Comparison of ENCODE assay signal across 11 cellular contexts in genomic region chr12:96199465-96199864, GRCh38. TPM values are rescaled to one million over a fixed set of nuclear protein-coding genes. Genes with fewer than 3 reads are reported as not detected.
A peak's percentile ranks its signal among the peaks of the same experiment; 100 is the strongest.
DNase-seq lines count a peak whose midpoint lies in the region; ATAC-seq, FAIRE-seq and TF ChIP-seq lines count a peak whose summit lies in the region.
"Had no signal": no experiment of that assay in that cellular context is flagged by ENCODE, and none has a peak within 500 bp of the region (broad histone marks: within the 10 kb centered on the region; RNA-seq: fewer than 3 reads in every experiment).

No MANE protein-coding gene starts in this region.

- no peaks in the 10 kb centered on the region for H3K9me1 ChIP-seq in K562 (ENCODE audit: control insufficient read depth, insufficient read depth, low read length)

- no peak for FAIRE-seq in K562 (lab: Jason Lieb, UNC)

- CTCF ChIA-PET in CD8-positive, alpha-beta T cell (lab: Charles Lee), result interaction anchor here (0.9 to 3.8 kb wide), 2 partner anchors 16 to 133 kb away, joined by 3 to 16 read pairs; no protein-coding TSS in a partner anchor
- CTCF ChIA-PET in K562 (lab: Yijun Ruan, JAX; ENCODE audit: low intra/inter-chr PET ratio), result no interaction called here

- peaks cover 36% of the 10 kb centered on the region for H3K4me1 ChIP-seq in CD8-positive, alpha-beta T cell (ENCODE audit: insufficient read depth, low read length)
- H3K4me1 ChIP-seq in Loucy (ENCODE audit: insufficient read depth, low read length, poor library complexity, severe bottlenecking), result peaks cover 53% of the 10 kb centered on the region
- H3K4me1 ChIP-seq in K562 (replicated peaks in 1 of 2; ENCODE audit: control insufficient read depth in 2 of 2, insufficient read depth in 2 of 2, low read length in 2 of 2), result peaks cover 7 to 12% of the 10 kb centered on the region in 2 experiments

- DNase-seq in CD8-positive, alpha-beta T cell, result no peak
- no peak for DNase-seq in K562 (ENCODE audit: extremely low read depth in 1 of 4, low spot score in 3 of 4)
- no peak for DNase-seq in osteocyte (ENCODE audit: extremely low spot score, unreplicated experiment)
- DNase-seq in SW480 (ENCODE audit: low spot score), result no peak
- DNase-seq in NCI-H2227 (lab: John Stamatoyannopoulos, UW; ENCODE audit: unreplicated experiment), result no peak
- DNase-seq: left cardiac atrium, NCI-H2227 treated with DMSO at 0.1 percent for 48 hours, WERI-Rb-1 had no signal

- no peak for TF ChIP-seq POLR2A in K562 (conservative IDR thresholded peaks at IDR 0.05)

- H3K4me2 ChIP-seq in Loucy (ENCODE audit: low read depth, low read length, poor library complexity, severe bottlenecking) (peak overlapping the region; percentile 77), K562 (ENCODE audit: insufficient read depth, low read length) (no peak overlapping the region)

- no peak overlapping the region for H3K4me3 Mint-ChIP-seq in CD8-positive, alpha-beta T cell
- no peak overlapping the region for H3K4me3 Mint-ChIP-seq in osteocyte (ENCODE audit: unreplicated experiment)

- H4K20me1 ChIP-seq in Loucy (ENCODE audit: insufficient read depth, low read length, poor library complexity, severe bottlenecking), result peaks cover 73% of the 10 kb centered on the region
- H4K20me1 ChIP-seq in K562 (replicated peaks; ENCODE audit: control insufficient read depth, insufficient read depth, low read length), result no peaks in the 10 kb centered on the region

- POLR2A ChIA-PET in CD8-positive, alpha-beta T cell (lab: Charles Lee), result no interaction called here
- POLR2A ChIA-PET in K562 (lab: Yijun Ruan, JAX), result interaction anchor here (0.6 to 0.7 kb wide), 2 partner anchors 10 to 270 kb away, joined by 4 to 5 read pairs; no protein-coding TSS in a partner anchor

- TF ChIP-seq RAD21 in K562 (CRISPR knock-in tag; conservative IDR thresholded peaks at IDR 0.05 in 1 of 2, IDR thresholded peaks at IDR 0.05 in 1 of 2), result no peak

- peak overlapping the region; percentile 46 for H3K27ac Mint-ChIP-seq in CD8-positive, alpha-beta T cell
- peak overlapping the region; percentile 95 for H3K27ac Mint-ChIP-seq in osteocyte (ENCODE audit: unreplicated experiment)

- H3K9me3 Mint-ChIP-seq in CD8-positive, alpha-beta T cell, result no peaks in the 10 kb centered on the region
- H3K9me3 Mint-ChIP-seq in osteocyte (ENCODE audit: unreplicated experiment), result peaks cover 3% of the 10 kb centered on the region

- intact Hi-C loops in CD8-positive, alpha-beta T cell (cut with DNase I, micrococcal nuclease), result loop anchor here (1.0 to 10.0 kb wide), 7 partner anchors 11 to 705 kb away; partner anchors contain the start of genes AMDHD1 (in 2 of the 2), CCDC38 (in 2 of the 2), LTA4H (in 1 of the 2) and NEDD1 (in 1 of the 2)
- intact Hi-C loops in K562 (cut with micrococcal nuclease), result loop anchor here (5.0 kb wide), 1 partner anchor 42 kb away; no protein-coding TSS in a partner anchor

- H3K27me3 ChIP-seq in CD8-positive, alpha-beta T cell (ENCODE audit: insufficient read depth, low read length), result no peaks in the 10 kb centered on the region
- H3K27me3 ChIP-seq in Loucy (ENCODE audit: insufficient read depth, low read length, poor library complexity, severe bottlenecking), result no peaks in the 10 kb centered on the region
- H3K27me3 ChIP-seq in K562 (ENCODE audit: control insufficient read depth in 2 of 2, insufficient read depth in 2 of 2, low read length in 2 of 2), result peaks cover 2 to 13% of the 10 kb centered on the region in 2 experiments; a peak in 4 of 5 replicates

- no peaks in the 10 kb centered on the region for H3K9me3 ChIP-seq in CD8-positive, alpha-beta T cell (ENCODE audit: low read length)
- H3K9me3 ChIP-seq in Loucy (ENCODE audit: insufficient read depth, low read depth, low read length) (no peaks in the 10 kb centered on the region), K562 (replicated peaks; ENCODE audit: control insufficient read depth, insufficient read depth, low read depth, low read length) (no peaks in the 10 kb centered on the region)

- H3K36me3 Mint-ChIP-seq in CD8-positive, alpha-beta T cell, result peaks cover 6% of the 10 kb centered on the region
- H3K36me3 Mint-ChIP-seq in osteocyte (ENCODE audit: unreplicated experiment), result peaks cover under 1% of the 10 kb centered on the region

- H2AFZ ChIP-seq in Loucy (ENCODE audit: low read length) (no peak overlapping the region), K562 (ENCODE audit: low read depth, low read length) (no peak overlapping the region)

- H3K4me3 ChIP-seq in CD8-positive, alpha-beta T cell (ENCODE audit: low read depth, low read length), result no peak overlapping the region
- H3K4me3 ChIP-seq in Loucy (ENCODE audit: low read length, poor library complexity, severe bottlenecking), result peak overlapping the region; percentile 81
- no peak overlapping the region for H3K4me3 ChIP-seq in K562

- H3K9ac ChIP-seq in Loucy (ENCODE audit: low read depth, low read length, poor library complexity, severe bottlenecking) (no peak overlapping the region), K562 (ENCODE audit: insufficient read depth in 1 of 2, low read depth in 2 of 2, low read length in 2 of 2) (no peak overlapping the region)

- peaks cover 85% of the 10 kb centered on the region for H3K79me2 ChIP-seq in Loucy (ENCODE audit: insufficient read depth, low read length)
- no peaks in the 10 kb centered on the region for H3K79me2 ChIP-seq in K562 (ENCODE audit: control insufficient read depth, insufficient read depth, low read length)

- no peak overlapping the region for H3K27ac ChIP-seq in CD8-positive, alpha-beta T cell (ENCODE audit: low read depth, low read length)
- no peak overlapping the region for H3K27ac ChIP-seq in K562 (ENCODE audit: extremely low read depth, low read depth, low read length)
- H3K27ac ChIP-seq: WERI-Rb-1 had no signal

- no peak for TF ChIP-seq EP300 in K562 (IDR thresholded peaks at IDR 0.05; ENCODE audit: low read length)

- no peaks in the 10 kb centered on the region for H3K9me2 ChIP-seq in Loucy (replicated peaks; ENCODE audit: low read depth, low read length)

- BruUV-seq in K562 (replicated peaks; lab: Mats Ljungman, UMichigan), result no TSS peak

- ATAC-seq in CD8-positive, alpha-beta T cell, result no peak
- no peak for ATAC-seq in K562
- ATAC-seq in HG02884 (IDR thresholded peaks at IDR 0.05; ENCODE audit: unreplicated experiment), result no peak
- ATAC-seq in HG02970 (IDR thresholded peaks at IDR 0.05; ENCODE audit: low FRiP score, unreplicated experiment), result no peak

- H3K4me1 Mint-ChIP-seq in CD8-positive, alpha-beta T cell (ENCODE audit: low read depth), result peaks cover 55% of the 10 kb centered on the region
- peaks cover 48% of the 10 kb centered on the region for H3K4me1 Mint-ChIP-seq in osteocyte (ENCODE audit: unreplicated experiment)

- no peaks in the 10 kb centered on the region for H3K27me3 Mint-ChIP-seq in CD8-positive, alpha-beta T cell (ENCODE audit: low read depth)
- H3K27me3 Mint-ChIP-seq in osteocyte (ENCODE audit: unreplicated experiment), result no peaks in the 10 kb centered on the region

- H3F3A ChIP-seq in Loucy (ENCODE audit: low read depth), result peaks cover 14% of the 10 kb centered on the region

- no peaks in the 10 kb centered on the region for H3K36me3 ChIP-seq in CD8-positive, alpha-beta T cell (ENCODE audit: insufficient read depth, low read length)
- H3K36me3 ChIP-seq in Loucy (ENCODE audit: insufficient read depth, low read length), result no peaks in the 10 kb centered on the region
- H3K36me3 ChIP-seq in K562 (ENCODE audit: control insufficient read depth, insufficient read depth, low read length), result no peaks in the 10 kb centered on the region
- H3K36me3 ChIP-seq: WERI-Rb-1 had no signal

- no peak for TF ChIP-seq CTCF in CD8-positive, alpha-beta T cell (IDR thresholded peaks at IDR 0.05)
- TF ChIP-seq CTCF in Loucy (conservative IDR thresholded peaks at IDR 0.05; ENCODE audit: low read length) (no peak), K562 (IDR thresholded peaks at IDR 0.05 in 2 of 3, conservative IDR thresholded peaks at IDR 0.05 in 1 of 3; ENCODE audit: insufficient read depth in 2 of 3, low read depth in 1 of 3, low read length in 3 of 3) (no peak), osteocyte (IDR thresholded peaks at IDR 0.05) (no peak)

- in situ Hi-C loops in K562 (cut with MboI), result no loop called here

TF ChIP-seq in K562, 482 proteins besides CTCF, POLR2A, EP300 and RAD21 (continues in another document):
- TF ChIP-seq ZFP1 (CRISPR knock-in tag; IDR thresholded peaks at IDR 0.05) (no peak), ZNF512 (tag; IDR thresholded peaks at IDR 0.05) (no peak), ZNF75A (CRISPR knock-in tag; IDR thresholded peaks at IDR 0.05) (no peak)

RNA-seq across cellular contexts. Expression of gene ELK3, which starts 5.3 kb away (rescaled TPM):
- 10 to 100 TPM; 11.2 to 11.6 TPM for total RNA-seq in CD8-positive, alpha-beta T cell
- 2.0 and 2.1 TPM in 2 replicates for total RNA-seq in K562 (2011; cell fraction: chromatin; rRNA removed; ENCODE audit: low replicate concordance)
- total RNA-seq in K562 (2011; cell fraction: nucleolus; rRNA removed), result 0.79 and 1.0 TPM in 2 replicates
- 1.1 and 1.7 TPM in 2 replicates for total RNA-seq in K562 (2011; cell fraction: nucleoplasm; rRNA removed)
- total RNA-seq in K562 (2014; rRNA removed), result 2.0 and 3.3 TPM in 2 replicates
- 3.2 TPM in 2 replicates for total RNA-seq in K562 (2014; rRNA removed; fragmentation: Illumina TruSeq; extraction: Trizol)
- total RNA-seq in K562 (2015; rRNA removed; fragmentation: Illumina TruSeq; extraction: Trizol), result 2.9 and 3.8 TPM in 2 replicates
- 5.5 and 6.3 TPM in 2 replicates for total RNA-seq in K562 (2021)
- 0.70 and 1.5 TPM in 2 replicates for polyA plus RNA-seq in K562 (2011; rRNA removed)
- polyA plus RNA-seq in K562 (2011; cell fraction: cytosol; rRNA removed), result 0.80 and 2.0 TPM in 2 replicates
- 0.25 and 1.3 TPM in 2 replicates for polyA plus RNA-seq in K562 (2011; cell fraction: nucleus; rRNA removed)
- polyA plus RNA-seq in K562 (2012), result 4.1 and 5.0 TPM in 2 replicates
- 4.7 and 5.1 TPM in 2 replicates for polyA plus RNA-seq in K562 (2014; fragmentation: Illumina TruSeq; extraction: Trizol)
- polyA plus RNA-seq in K562 (2014; fragmentation: Nextera tagmentation; extraction: Ambion mirVana), result 1 to 10 TPM; 1.6 to 1.7 TPM
- polyA plus RNA-seq in K562 (2014; rRNA removed), result 2.9 and 3.1 TPM in 2 replicates
- polyA minus RNA-seq in K562 (2011; rRNA and poly(A)+ RNA removed), result 0.75 and 1.1 TPM in 2 replicates
- polyA minus RNA-seq in K562 (2011; cell fraction: cytosol; rRNA and poly(A)+ RNA removed), result 1.5 and 2.0 TPM in 2 replicates
- 0.67 and 0.81 TPM in 2 replicates for polyA minus RNA-seq in K562 (2011; cell fraction: nucleus; rRNA and poly(A)+ RNA removed)
- total RNA-seq in osteocyte, result 49.3 and 49.5 TPM in 2 replicates
